18 cellular contexts compared by ENCODE assay signal in genomic region chr3:15903776-15904720, GRCh38.
DNase-seq lines count a peak whose midpoint lies in the region; ATAC-seq, FAIRE-seq and TF ChIP-seq lines count a peak whose summit lies in the region.
"Had no signal": no experiment of that assay in that cellular context is flagged by ENCODE, and none has a peak within 500 bp of the region (broad histone marks: within the 10 kb centered on the region; RNA-seq: fewer than 3 reads in every experiment).

No MANE protein-coding gene starts in this region.

- no peaks in the 10 kb centered on the region for H3K27me3 Mint-ChIP-seq in T-helper 17 cell
- H3K27me3 Mint-ChIP-seq: activated naive CD4-positive, alpha-beta T cell treated with anti-CD3 and anti-CD28 coated beads, Interleukin-2, amount 50 U/mL, for 24 hours had no signal

- H3K36me3 Mint-ChIP-seq in T-helper 17 cell (ENCODE audit: low read depth): no peaks in the 10 kb centered on the region
- H3K36me3 Mint-ChIP-seq: activated naive CD4-positive, alpha-beta T cell treated with anti-CD3 and anti-CD28 coated beads, Interleukin-2, amount 50 U/mL, for 24 hours; stimulated activated effector memory CD8-positive, alpha-beta T cell treated with anti-CD3 and anti-CD28 coated beads, Interleukin-12 subunit alpha, Interleukin-12 subunit beta, amount 100 ng/mL, for 72 hours had no signal

- no peak for FAIRE-seq in K562 (lab: Jason Lieb, UNC)
- FAIRE-seq in pancreas (lab: Jason Lieb, UNC): no peak
- FAIRE-seq: keratinocyte had no signal

- H3K9me3 ChIP-seq in K562 (replicated peaks; ENCODE audit: control insufficient read depth, insufficient read depth, low read depth, low read length): no peaks in the 10 kb centered on the region
- H3K9me3 ChIP-seq in pancreas: no peaks in the 10 kb centered on the region
- H3K9me3 ChIP-seq in uterus: no peaks in the 10 kb centered on the region
- no peaks in the 10 kb centered on the region for H3K9me3 ChIP-seq in trophoblast cell (ENCODE audit: insufficient read depth, low read depth, low read length)
- no peaks in the 10 kb centered on the region for H3K9me3 ChIP-seq in T-helper 17 cell (ENCODE audit: control insufficient read depth, low read length, poor library complexity, severe bottlenecking)
- peaks cover 0 to 5% (median 0%) of the 10 kb centered on the region in 8 donors for H3K9me3 ChIP-seq in spleen

- no TSS peak for BruUV-seq in K562 (replicated peaks; lab: Mats Ljungman, UMichigan)

- H2BK120ac ChIP-seq in trophoblast cell (ENCODE audit: insufficient read depth, low read length, poor library complexity): no peak overlapping the region

- H4K8ac ChIP-seq in trophoblast cell (ENCODE audit: low read depth, low read length): no peak overlapping the region

- H4K20me1 ChIP-seq in K562 (replicated peaks; ENCODE audit: control insufficient read depth, insufficient read depth, low read length): no peaks in the 10 kb centered on the region

- peaks cover 3 to 7% of the 10 kb centered on the region in 2 experiments; a peak in 3 of 5 replicates for H3K4me1 ChIP-seq in K562 (replicated peaks in 1 of 2; ENCODE audit: control insufficient read depth in 2 of 2, insufficient read depth in 2 of 2, low read length in 2 of 2)
- H3K4me1 ChIP-seq in pancreas: peaks cover 11 to 17% (median 15%) of the 10 kb centered on the region in 3 donors
- H3K4me1 ChIP-seq in uterus: no peaks in the 10 kb centered on the region
- H3K4me1 ChIP-seq in trophoblast cell (ENCODE audit: control insufficient read depth in 1 of 2, insufficient read depth in 2 of 2, low read length in 2 of 2): no peaks in the 10 kb centered on the region
- peaks cover 0 to 5% (median 0%) of the 10 kb centered on the region in 6 donors for H3K4me1 ChIP-seq in spleen

- H3K4me3 Mint-ChIP-seq in T-helper 17 cell: no peak overlapping the region
- H3K4me3 Mint-ChIP-seq: activated naive CD4-positive, alpha-beta T cell treated with anti-CD3 and anti-CD28 coated beads, Interleukin-2, amount 50 U/mL, for 24 hours; stimulated activated effector memory CD8-positive, alpha-beta T cell treated with anti-CD3 and anti-CD28 coated beads, Interleukin-12 subunit alpha, Interleukin-12 subunit beta, amount 100 ng/mL, for 72 hours; T-helper 1 cell treated with Interleukin-12 subunit alpha and Interleukin-12 subunit beta and Interleukin-4 antibody, amounts not matched to agents 30 μg/mL and 1 μg/mL, for 36 hours had no signal

- no peaks in the 10 kb centered on the region for H3K36me3 ChIP-seq in K562 (ENCODE audit: control insufficient read depth, insufficient read depth, low read length)
- no peaks in the 10 kb centered on the region for H3K36me3 ChIP-seq in pancreas
- H3K36me3 ChIP-seq in uterus: no peaks in the 10 kb centered on the region
- no peaks in the 10 kb centered on the region for H3K36me3 ChIP-seq in trophoblast cell (ENCODE audit: control insufficient read depth in 1 of 2, insufficient read depth in 2 of 2, low read length in 2 of 2)
- H3K36me3 ChIP-seq in spleen: no peaks in the 10 kb centered on the region

- peaks cover 2% of the 10 kb centered on the region for H3K4me1 Mint-ChIP-seq in T-helper 17 cell
- H3K4me1 Mint-ChIP-seq: activated naive CD4-positive, alpha-beta T cell treated with anti-CD3 and anti-CD28 coated beads, Interleukin-2, amount 50 U/mL, for 24 hours; stimulated activated effector memory CD8-positive, alpha-beta T cell treated with anti-CD3 and anti-CD28 coated beads, Interleukin-12 subunit alpha, Interleukin-12 subunit beta, amount 100 ng/mL, for 72 hours had no signal

- ATAC-seq in K562: 0 out of 3 replicates have a peak, but pooled peaks have one; percentile 23
- peak; percentile 91 for ATAC-seq in Right ventricle myocardium inferior
- ATAC-seq in pancreas: peak; percentile 95 to 97 (median 96)
- ATAC-seq in T-helper 17 cell: no peak
- ATAC-seq: stimulated activated effector memory CD8-positive, alpha-beta T cell treated with anti-CD3 and anti-CD28 coated beads, Interleukin-12 subunit alpha, Interleukin-12 subunit beta, amount 100 ng/mL, for 72 hours had no signal

- no peak for TF ChIP-seq CTCF in K562 (IDR thresholded peaks at IDR 0.05 in 2 of 3, conservative IDR thresholded peaks at IDR 0.05 in 1 of 3; ENCODE audit: insufficient read depth in 2 of 3, low read depth in 1 of 3, low read length in 3 of 3)
- no peak for TF ChIP-seq CTCF in pancreas (IDR thresholded peaks at IDR 0.05)
- no peak for TF ChIP-seq CTCF in uterus (IDR thresholded peaks at IDR 0.05)
- no peak for TF ChIP-seq CTCF in spleen (IDR thresholded peaks at IDR 0.05 in 8 of 11, conservative IDR thresholded peaks at IDR 0.05 in 3 of 11)

- POLR2A ChIA-PET in K562 (lab: Yijun Ruan, JAX): interaction anchor here (1.1 kb wide), 1 partner anchor 17 kb away, joined by 3 read pairs; no protein-coding TSS in a partner anchor

- TF ChIP-seq EP300 in K562 (IDR thresholded peaks at IDR 0.05; ENCODE audit: low read length): no peak

- H2AFZ ChIP-seq in K562 (ENCODE audit: low read depth, low read length): no peak overlapping the region
- H2AFZ ChIP-seq in trophoblast cell (ENCODE audit: insufficient read depth, low read length, poor library complexity): no peak overlapping the region

- H3K27me3 ChIP-seq in K562 (ENCODE audit: control insufficient read depth in 2 of 2, insufficient read depth in 2 of 2, low read length in 2 of 2) (no peaks in the 10 kb centered on the region), pancreas (no peaks in the 10 kb centered on the region), uterus (no peaks in the 10 kb centered on the region), trophoblast cell (ENCODE audit: insufficient read depth, low read length) (no peaks in the 10 kb centered on the region), spleen (replicated peaks in 1 of 7) (no peaks in the 10 kb centered on the region)

- no peaks in the 10 kb centered on the region for H3K79me2 ChIP-seq in K562 (ENCODE audit: control insufficient read depth, insufficient read depth, low read length)
- H3K79me2 ChIP-seq in trophoblast cell (ENCODE audit: control insufficient read depth, insufficient read depth, low read length, poor library complexity): no peaks in the 10 kb centered on the region

- no peak overlapping the region for H2BK5ac ChIP-seq in trophoblast cell (ENCODE audit: low read depth, low read length, poor library complexity)

- H3K4ac ChIP-seq in trophoblast cell (ENCODE audit: low read depth, low read length): no peak overlapping the region

- no peaks in the 10 kb centered on the region for H3K79me1 ChIP-seq in trophoblast cell (ENCODE audit: low read length)

- H3K4me2 ChIP-seq in K562 (ENCODE audit: insufficient read depth, low read length) (no peak overlapping the region), trophoblast cell (ENCODE audit: low read length) (no peak overlapping the region)

- H2BK12ac ChIP-seq in trophoblast cell (ENCODE audit: low read length): no peak overlapping the region

- no peak overlapping the region for H4K12ac ChIP-seq in trophoblast cell (ENCODE audit: low read depth, low read length)

- H3K4me3 ChIP-seq in K562 (no peak overlapping the region), pancreas (no peak overlapping the region), uterus (no peak overlapping the region), trophoblast cell (ENCODE audit: low read depth, low read length) (no peak overlapping the region), spleen (no peak overlapping the region)

- H4K91ac ChIP-seq in trophoblast cell (ENCODE audit: low read depth, low read length): no peak overlapping the region

- in situ Hi-C loops in K562 (cut with MboI): no loop called here

- no peak overlapping the region for H3K14ac ChIP-seq in trophoblast cell (ENCODE audit: low read length)

- DNase-seq in K562 (ENCODE audit: extremely low read depth in 1 of 4, low spot score in 3 of 4) (no peak), Right ventricle myocardium inferior (ENCODE audit: missing footprints) (peak; percentile 70), pancreas (peak; percentile 63 to 85 (median 78)), uterus (peak in 1 of 2 donors; percentile 27), trophoblast cell (no peak), T-helper 17 cell (no peak), spleen (no peak)
- DNase-seq: activated CD4-positive, CD25-positive, alpha-beta regulatory T cell treated with anti-CD3 and anti-CD28 coated beads, Interleukin-2, amount 50 U/mL, for 72 hours; activated CD8-positive, alpha-beta memory T cell treated with anti-CD3 and anti-CD28 coated beads, Interleukin-2, amount 50 U/mL, for 48 hours; central memory CD4-positive, alpha-beta T cell; DMS79; NCI-H2081 treated with DMSO at 0.1 percent for 48 hours; NCI-H774; retina had no signal

- H3K9me1 ChIP-seq in K562 (ENCODE audit: control insufficient read depth, insufficient read depth, low read length): no peaks in the 10 kb centered on the region

- intact Hi-C loops in K562 (cut with micrococcal nuclease) (no loop called here), Right ventricle myocardium inferior (cut with DNase I) (no loop called here), pancreas (cut with DNase I) (no loop called here), uterus (cut with DNase I; ENCODE audit: low total_unique reads) (no loop called here), spleen (cut with DNase I; ENCODE audit: low total_unique reads) (no loop called here)

- 10% methylated on average over 7 of the region's 7 CpGs for WGBS in K562 (ENCODE audit: insufficient coverage, low coverage, missing lambda C conversion rate)
- WGBS in pancreas, 2 donors: 45 to 47% methylated on average over 7 of the region's 7 CpGs
- WGBS in trophoblast cell (ENCODE audit: extremely low coverage, insufficient coverage, insufficient read length): no CpG with 5 or more reads among the region's 7 CpGs
- WGBS in spleen, 5 donors: 73 to 87% (median 80%) methylated on average over 7 of the region's 7 CpGs

- H2AK5ac ChIP-seq in trophoblast cell (ENCODE audit: low read length): no peak overlapping the region

- CTCF ChIA-PET in K562 (lab: Yijun Ruan, JAX; ENCODE audit: low intra/inter-chr PET ratio): no interaction called here

- no peak overlapping the region for H3K27ac ChIP-seq in K562 (ENCODE audit: extremely low read depth, low read depth, low read length)
- H3K27ac ChIP-seq in pancreas: peak overlapping the region; percentile 29 to 82 (median 71)
- H3K27ac ChIP-seq in uterus: peak overlapping the region; percentile 54 to 57
- no peak overlapping the region for H3K27ac ChIP-seq in trophoblast cell (ENCODE audit: low read depth, low read length)
- no peak overlapping the region for H3K27ac ChIP-seq in spleen

- TF ChIP-seq POLR2A in K562 (conservative IDR thresholded peaks at IDR 0.05) (no peak), uterus (IDR thresholded peaks at IDR 0.05) (no peak), spleen (IDR thresholded peaks at IDR 0.05) (no peak)

- H3K9ac ChIP-seq in K562 (ENCODE audit: insufficient read depth in 1 of 2, low read depth in 2 of 2, low read length in 2 of 2) (no peak overlapping the region), trophoblast cell (ENCODE audit: low read length) (no peak overlapping the region)

- H3K23ac ChIP-seq in trophoblast cell (ENCODE audit: low read length): no peak overlapping the region

- H3K27ac Mint-ChIP-seq in T-helper 17 cell: no peak overlapping the region
- H3K27ac Mint-ChIP-seq: activated naive CD4-positive, alpha-beta T cell treated with anti-CD3 and anti-CD28 coated beads, Interleukin-2, amount 50 U/mL, for 24 hours; stimulated activated effector memory CD8-positive, alpha-beta T cell treated with anti-CD3 and anti-CD28 coated beads, Interleukin-12 subunit alpha, Interleukin-12 subunit beta, amount 100 ng/mL, for 72 hours; T-helper 1 cell treated with Interleukin-12 subunit alpha and Interleukin-12 subunit beta and Interleukin-4 antibody, amounts not matched to agents 30 μg/mL and 1 μg/mL, for 36 hours had no signal

- no peak overlapping the region for H3K18ac ChIP-seq in trophoblast cell (ENCODE audit: low read length)

- TF ChIP-seq RAD21 in K562 (CRISPR knock-in tag; conservative IDR thresholded peaks at IDR 0.05 in 1 of 2, IDR thresholded peaks at IDR 0.05 in 1 of 2): no peak

Comparison
In these comparisons a context has a peak if more than half of its experiments do, and no peak if none do; other contexts are left out.
1. DNase-seq: peak in Right ventricle myocardium inferior (single experiment) and pancreas (6 of 6); none in K562 (0 of 4), trophoblast cell (0 of 2), T-helper 17 cell (0 of 3) and spleen (single experiment).
2. H3K27ac ChIP-seq: peak in pancreas (4 of 4) and uterus (2 of 2); none in K562 (single experiment), trophoblast cell (single experiment) and spleen (0 of 8).